ENCODE assay signal across 24 cellular contexts in genomic region chr4:140818433-140818832, GRCh38.
"Had no signal": no experiment of that assay in that cellular context is flagged by ENCODE, and none has a peak within 500 bp of the region (broad histone marks: within the 10 kb centered on the region; RNA-seq: fewer than 3 reads in every experiment).

No MANE protein-coding gene starts in this region.

- H3K27me3 Mint-ChIP-seq: naive B cell had no signal

- H3K9me3 Mint-ChIP-seq: mesothelial cell of epicardium had no signal

- H3K27me3 ChIP-seq: colonic mucosa, esophagus muscularis mucosa, heart right ventricle, left lung had no signal

- H3K36me3 ChIP-seq: colonic mucosa, esophagus muscularis mucosa, gastroesophageal sphincter, heart right ventricle, left lung, lower lobe of right lung had no signal

- H3K4me3 Mint-ChIP-seq: mesothelial cell of epicardium, naive B cell had no signal

- H3K27ac ChIP-seq: colonic mucosa, dorsolateral prefrontal cortex, esophagus muscularis mucosa, foreskin keratinocyte, gastroesophageal sphincter, heart right ventricle, left lung, lower lobe of right lung had no signal

- H3K4me1 ChIP-seq: colonic mucosa, esophagus muscularis mucosa, foreskin keratinocyte, gastroesophageal sphincter, heart right ventricle, left lung, lower lobe of right lung had no signal

- H3K27ac Mint-ChIP-seq: mesothelial cell of epicardium had no signal

- ATAC-seq: foreskin keratinocyte, gastroesophageal sphincter, heart right ventricle, left cardiac atrium, left lung, left ventricle myocardium superior, lower lobe of right lung, mucosa of descending colon had no signal

- H3K36me3 Mint-ChIP-seq: mesothelial cell of epicardium had no signal

- H3K4me3 ChIP-seq: colonic mucosa, dorsolateral prefrontal cortex, esophagus muscularis mucosa, gastroesophageal sphincter, heart right ventricle, left lung, lower lobe of right lung, mucosa of descending colon had no signal

- H3K9me3 ChIP-seq: colonic mucosa, esophagus muscularis mucosa, gastroesophageal sphincter, left lung, lower lobe of right lung had no signal

- FAIRE-seq: endothelial cell of umbilical vein, frontal cortex, islet of Langerhans, keratinocyte had no signal

- DNase-seq: colonic mucosa; cortex of kidney; dermis blood vessel endothelial cell; dorsolateral prefrontal cortex; effector CD4-positive, alpha-beta T cell; effector memory CD4-positive, alpha-beta T cell; foreskin keratinocyte; head of caudate nucleus; heart right ventricle; hippocampal formation; left cardiac atrium; left lung; left ventricle myocardium superior; lower lobe of right lung; mesenchymal stem cell; mucosa of descending colon; naive B cell had no signal
